ENCODE assay signal across 14 cellular contexts in the genomic region with DNA sequence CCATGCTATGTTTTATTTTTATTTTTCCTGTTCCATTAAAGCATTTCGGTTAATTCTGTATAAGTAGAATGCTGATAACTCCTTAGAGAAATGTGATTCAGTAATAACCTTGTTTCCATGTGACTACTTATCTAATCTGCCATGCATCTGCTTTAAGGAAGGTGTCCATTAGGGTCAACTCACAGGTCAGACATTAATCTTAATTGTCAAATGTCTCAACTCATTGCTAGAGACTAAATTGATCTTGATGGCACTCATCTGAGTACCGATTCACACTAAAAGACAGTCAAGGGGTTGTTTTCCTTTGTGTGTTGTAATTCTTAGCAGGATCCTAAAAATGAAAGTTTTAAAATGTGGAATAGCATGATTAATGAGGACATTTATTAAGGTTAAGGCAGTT. TPM values are rescaled to one million over a fixed set of nuclear protein-coding genes. Genes with fewer than 3 reads are reported as not detected.
DNase-seq lines count a peak whose midpoint lies in the region; ATAC-seq and TF ChIP-seq lines count a peak whose summit lies in the region.
"Had no signal": no experiment of that assay in that cellular context is flagged by ENCODE, and none has a peak within 500 bp of the region (broad histone marks: within the 10 kb centered on the region; RNA-seq: fewer than 3 reads in every experiment).

No MANE protein-coding gene starts in this region.

- no peaks in the 10 kb centered on the region for H3K4me1 Mint-ChIP-seq in naive thymus-derived CD4-positive, alpha-beta T cell
- H3K4me1 Mint-ChIP-seq: activated naive CD8-positive, alpha-beta T cell treated with anti-CD3 and anti-CD28 coated beads for 36 hours; IgD-negative memory B cell had no signal

- in situ Hi-C loops in gastrocnemius medialis (cut with MboI; ENCODE audit: low sequenced_read_pairs in 4 of 4): no loop called here

- H3K9ac ChIP-seq in HCT116 (ENCODE audit: low read length): peak overlapping the region; percentile 38
- H3K9ac ChIP-seq in parathyroid adenoma: no peak overlapping the region

- H3K4me2 ChIP-seq in HCT116 (ENCODE audit: low read length): peak overlapping the region; percentile 61
- H3K4me2 ChIP-seq in parathyroid adenoma (ENCODE audit: low read length): peak overlapping the region; percentile 13

- no peak for TF ChIP-seq POLR2A in HCT116 (IDR thresholded peaks at IDR 0.05; ENCODE audit: borderline replicate concordance, extremely low read depth, insufficient read depth, insufficient read length)
- TF ChIP-seq POLR2A in esophagus squamous epithelium (IDR thresholded peaks at IDR 0.05): no peak
- TF ChIP-seq POLR2A in gastrocnemius medialis (IDR thresholded peaks at IDR 0.05): no peak

- POLR2A ChIA-PET in HCT116 (lab: Charles Lee): no interaction called here
- POLR2A ChIA-PET in naive thymus-derived CD4-positive, alpha-beta T cell (lab: Charles Lee): no interaction called here

- H4K20me1 ChIP-seq in HCT116 (ENCODE audit: insufficient read depth): no peaks in the 10 kb centered on the region

- no peaks in the 10 kb centered on the region for H3K9me3 ChIP-seq in HCT116 (ENCODE audit: control insufficient read depth in 1 of 2, insufficient read depth in 1 of 2, low read depth in 1 of 2, low read length in 2 of 2)
- no peaks in the 10 kb centered on the region for H3K9me3 ChIP-seq in esophagus squamous epithelium
- H3K9me3 ChIP-seq in parathyroid adenoma (ENCODE audit: control insufficient read depth, low read length): no peaks in the 10 kb centered on the region
- H3K9me3 ChIP-seq in naive thymus-derived CD4-positive, alpha-beta T cell (ENCODE audit: control insufficient read depth in 2 of 3, low read length in 3 of 3): no peaks in the 10 kb centered on the region
- H3K9me3 ChIP-seq in gastrocnemius medialis: no peaks in the 10 kb centered on the region
- H3K9me3 ChIP-seq: psoas muscle had no signal

- CTCF ChIA-PET in HCT116 (lab: Charles Lee): no interaction called here
- CTCF ChIA-PET in naive thymus-derived CD4-positive, alpha-beta T cell (lab: Charles Lee): no interaction called here

- no peak for DNase-seq in HCT116 (ENCODE audit: low read depth, low spot score)
- DNase-seq in esophagus squamous epithelium (lab: John Stamatoyannopoulos, UW): no peak
- DNase-seq in T-helper 1 cell: no peak
- no peak for DNase-seq in naive thymus-derived CD4-positive, alpha-beta T cell
- no peak for DNase-seq in gastrocnemius medialis
- DNase-seq: activated CD4-positive, alpha-beta T cell treated with anti-CD3 and anti-CD28 coated beads for 1 hour; activated naive CD8-positive, alpha-beta T cell treated with anti-CD3 and anti-CD28 coated beads for 36 hours; DMS53; NCI-H345; psoas muscle had no signal

- H3K27ac ChIP-seq in HCT116 (ENCODE audit: low read depth, low read length) (peak overlapping the region; percentile 62; the same call in 1 of the 2 replicates), esophagus squamous epithelium (peak overlapping the region in 3 of 4 donors; percentile 25 to 62 (median 32)), parathyroid adenoma (no peak overlapping the region), gastrocnemius medialis (no peak overlapping the region)
- no peak overlapping the region for H3K27ac ChIP-seq in naive thymus-derived CD4-positive, alpha-beta T cell (ENCODE audit: low read depth, low read length)

- H3K4me1 ChIP-seq in HCT116 (ENCODE audit: control insufficient read depth in 1 of 2, insufficient read depth in 2 of 2, low read length in 2 of 2) (peaks cover 43 to 60% of the 10 kb centered on the region in 2 experiments), esophagus squamous epithelium (peaks cover 10 to 67% (median 31%) of the 10 kb centered on the region in 3 donors), parathyroid adenoma (peaks cover 7% of the 10 kb centered on the region), gastrocnemius medialis (peaks cover 36 to 46% of the 10 kb centered on the region in 2 donors)
- H3K4me1 ChIP-seq in naive thymus-derived CD4-positive, alpha-beta T cell (ENCODE audit: control insufficient read depth in 2 of 2, insufficient read depth in 2 of 2, low read length in 2 of 2): no peaks in the 10 kb centered on the region

- TF ChIP-seq RAD21 in HCT116 (IDR thresholded peaks at IDR 0.05; ENCODE audit: low read depth): no peak

- H3K9me3 Mint-ChIP-seq in naive thymus-derived CD4-positive, alpha-beta T cell: no peaks in the 10 kb centered on the region
- H3K9me3 Mint-ChIP-seq: activated naive CD8-positive, alpha-beta T cell treated with anti-CD3 and anti-CD28 coated beads for 36 hours; IgD-negative memory B cell had no signal

- H3K79me2 ChIP-seq in HCT116 (ENCODE audit: insufficient read depth, low read length) (peaks cover 74% of the 10 kb centered on the region), parathyroid adenoma (peaks cover 10% of the 10 kb centered on the region)

- no peak overlapping the region for H3K27ac Mint-ChIP-seq in naive thymus-derived CD4-positive, alpha-beta T cell
- H3K27ac Mint-ChIP-seq: activated naive CD8-positive, alpha-beta T cell treated with anti-CD3 and anti-CD28 coated beads for 36 hours; IgD-negative memory B cell had no signal

- H3K9me2 ChIP-seq in HCT116 (ENCODE audit: insufficient read depth): no peaks in the 10 kb centered on the region

- BruUV-seq in HCT116 (replicated peaks; lab: Mats Ljungman, UMichigan): no TSS peak

- RAD21 ChIA-PET in HCT116 (lab: Charles Lee; ENCODE audit: low non-redundant PET in 1 of 2, low total read pairs in 2 of 2, uncharacterized antibody in 2 of 2, unreplicated experiment in 2 of 2): no interaction called here

- H3K4me3 ChIP-seq in HCT116 (replicated peaks in 1 of 2; ENCODE audit: low read depth in 1 of 2, low read length in 2 of 2): peak overlapping the region in 1 of 2 experiments; percentile 30; a peak in 1 of 4 replicates
- H3K4me3 ChIP-seq in esophagus squamous epithelium: no peak overlapping the region
- H3K4me3 ChIP-seq in parathyroid adenoma (ENCODE audit: low read depth, low read length): no peak overlapping the region
- no peak overlapping the region for H3K4me3 ChIP-seq in naive thymus-derived CD4-positive, alpha-beta T cell (ENCODE audit: low read length)
- no peak overlapping the region for H3K4me3 ChIP-seq in gastrocnemius medialis
- H3K4me3 ChIP-seq: psoas muscle had no signal

- TF ChIP-seq CTCF in HCT116 (IDR thresholded peaks at IDR 0.05 in 2 of 3, conservative IDR thresholded peaks at IDR 0.05 in 1 of 3; ENCODE audit: borderline replicate concordance in 1 of 3, insufficient read depth in 1 of 3, low read depth in 2 of 3, low read length in 2 of 3): no peak
- no peak for TF ChIP-seq CTCF in esophagus squamous epithelium (IDR thresholded peaks at IDR 0.05)
- TF ChIP-seq CTCF in parathyroid adenoma (IDR thresholded peaks at IDR 0.05): no peak
- TF ChIP-seq CTCF in gastrocnemius medialis (IDR thresholded peaks at IDR 0.05 in 4 of 5, conservative IDR thresholded peaks at IDR 0.05 in 1 of 5): no peak

- peaks cover 0 to 4% (median 0%) of the 10 kb centered on the region in 5 donors for H3K36me3 Mint-ChIP-seq in naive thymus-derived CD4-positive, alpha-beta T cell
- H3K36me3 Mint-ChIP-seq: activated naive CD8-positive, alpha-beta T cell treated with anti-CD3 and anti-CD28 coated beads for 36 hours; IgD-negative memory B cell had no signal

- 54 to 59% methylated on average over 2 of the region's 2 CpGs for WGBS in esophagus squamous epithelium, 2 donors

- intact Hi-C loops in HCT116 (cut with micrococcal nuclease) (no loop called here), esophagus squamous epithelium (cut with DNase I) (no loop called here), gastrocnemius medialis (cut with DNase I; ENCODE audit: low total_unique reads) (no loop called here)
- intact Hi-C loops in naive thymus-derived CD4-positive, alpha-beta T cell (cut with micrococcal nuclease): no loop called here

- no peak overlapping the region for H3K4me3 Mint-ChIP-seq in naive thymus-derived CD4-positive, alpha-beta T cell
- H3K4me3 Mint-ChIP-seq: activated naive CD8-positive, alpha-beta T cell treated with anti-CD3 and anti-CD28 coated beads for 36 hours; IgD-negative memory B cell had no signal

- peaks cover 0 to 23% (median 6%) of the 10 kb centered on the region in 5 donors for H3K27me3 Mint-ChIP-seq in naive thymus-derived CD4-positive, alpha-beta T cell
- H3K27me3 Mint-ChIP-seq: activated naive CD8-positive, alpha-beta T cell treated with anti-CD3 and anti-CD28 coated beads for 36 hours; IgD-negative memory B cell had no signal

- H2AFZ ChIP-seq in HCT116 (ENCODE audit: low read depth, low read length, poor library complexity, severe bottlenecking) (no peak overlapping the region), parathyroid adenoma (no peak overlapping the region)

- H3K27me3 ChIP-seq in HCT116 (ENCODE audit: insufficient read depth, low read length): no peaks in the 10 kb centered on the region
- no peaks in the 10 kb centered on the region for H3K27me3 ChIP-seq in esophagus squamous epithelium
- no peaks in the 10 kb centered on the region for H3K27me3 ChIP-seq in parathyroid adenoma (ENCODE audit: control insufficient read depth, insufficient read depth, low read length)
- H3K27me3 ChIP-seq in naive thymus-derived CD4-positive, alpha-beta T cell (ENCODE audit: control insufficient read depth in 2 of 2, insufficient read depth in 2 of 2, low read length in 2 of 2): no peaks in the 10 kb centered on the region
- no peaks in the 10 kb centered on the region for H3K27me3 ChIP-seq in gastrocnemius medialis

- no peak for ATAC-seq in HCT116
- ATAC-seq in SK-N-SH treated with all-trans-retinoic acid at 6 μM for 48 hours: no peak
- no peak for ATAC-seq in GM18498 (IDR thresholded peaks at IDR 0.05; ENCODE audit: unreplicated experiment)
- no peak for ATAC-seq in naive thymus-derived CD4-positive, alpha-beta T cell
- ATAC-seq in gastrocnemius medialis: no peak

- no peaks in the 10 kb centered on the region for H3K36me3 ChIP-seq in HCT116 (ENCODE audit: control insufficient read depth in 1 of 2, insufficient read depth in 2 of 2, low read length in 2 of 2)
- no peaks in the 10 kb centered on the region for H3K36me3 ChIP-seq in esophagus squamous epithelium
- H3K36me3 ChIP-seq in parathyroid adenoma (ENCODE audit: control insufficient read depth, insufficient read depth, low read length): no peaks in the 10 kb centered on the region
- no peaks in the 10 kb centered on the region for H3K36me3 ChIP-seq in naive thymus-derived CD4-positive, alpha-beta T cell (ENCODE audit: control insufficient read depth in 2 of 3, insufficient read depth in 3 of 3, low read length in 3 of 3)
- H3K36me3 ChIP-seq in gastrocnemius medialis: no peaks in the 10 kb centered on the region

RNA-seq across cellular contexts. Expression of gene ITSN1, which starts 41.8 kb away (rescaled TPM):
- 25.8 TPM for total RNA-seq in HCT116 (2021; ENCODE audit: unreplicated experiment)
- polyA plus RNA-seq in HCT116 (2012): 17.5 and 22.2 TPM in 2 replicates
- 10 to 100 TPM in 3 of 4 donors, 1 to 10 TPM in 1; 9.5 to 27.1 (median 11.6) TPM for total RNA-seq in esophagus squamous epithelium
- total RNA-seq in naive thymus-derived CD4-positive, alpha-beta T cell: 1 to 10 TPM; 1.8 to 8.6 (median 3.5) TPM
- 1 to 10 TPM; 1.2 to 1.8 TPM for polyA plus RNA-seq in naive thymus-derived CD4-positive, alpha-beta T cell
- 10 to 100 TPM; 14.5 to 33.1 (median 26.9) TPM for total RNA-seq in gastrocnemius medialis

RNA-seq across cellular contexts. Expression of gene CRYZL1, which starts 42.5 kb away (rescaled TPM):
- 43.0 TPM for total RNA-seq in HCT116 (2021; ENCODE audit: unreplicated experiment)
- 21.6 and 28.0 TPM in 2 replicates for polyA plus RNA-seq in HCT116 (2012)
- total RNA-seq in esophagus squamous epithelium: 10 to 100 TPM in 3 of 4 donors, 1 to 10 TPM in 1; 7.9 to 25.7 (median 15.3) TPM
- total RNA-seq in naive thymus-derived CD4-positive, alpha-beta T cell: 10 to 100 TPM; 34.6 to 75.5 (median 40.4) TPM
- 10 to 100 TPM; 33.0 to 43.0 TPM for polyA plus RNA-seq in naive thymus-derived CD4-positive, alpha-beta T cell
- 10 to 100 TPM; 14.8 to 29.4 (median 24.4) TPM for total RNA-seq in gastrocnemius medialis

Comparison
In these comparisons a context has a peak if more than half of its experiments do, and no peak if none do; other contexts are left out.
1. H3K27ac ChIP-seq: peak in HCT116 (single experiment) and esophagus squamous epithelium (3 of 4); none in parathyroid adenoma (single experiment), naive thymus-derived CD4-positive, alpha-beta T cell (single experiment) and gastrocnemius medialis (0 of 4).